In the genomic region with DNA sequence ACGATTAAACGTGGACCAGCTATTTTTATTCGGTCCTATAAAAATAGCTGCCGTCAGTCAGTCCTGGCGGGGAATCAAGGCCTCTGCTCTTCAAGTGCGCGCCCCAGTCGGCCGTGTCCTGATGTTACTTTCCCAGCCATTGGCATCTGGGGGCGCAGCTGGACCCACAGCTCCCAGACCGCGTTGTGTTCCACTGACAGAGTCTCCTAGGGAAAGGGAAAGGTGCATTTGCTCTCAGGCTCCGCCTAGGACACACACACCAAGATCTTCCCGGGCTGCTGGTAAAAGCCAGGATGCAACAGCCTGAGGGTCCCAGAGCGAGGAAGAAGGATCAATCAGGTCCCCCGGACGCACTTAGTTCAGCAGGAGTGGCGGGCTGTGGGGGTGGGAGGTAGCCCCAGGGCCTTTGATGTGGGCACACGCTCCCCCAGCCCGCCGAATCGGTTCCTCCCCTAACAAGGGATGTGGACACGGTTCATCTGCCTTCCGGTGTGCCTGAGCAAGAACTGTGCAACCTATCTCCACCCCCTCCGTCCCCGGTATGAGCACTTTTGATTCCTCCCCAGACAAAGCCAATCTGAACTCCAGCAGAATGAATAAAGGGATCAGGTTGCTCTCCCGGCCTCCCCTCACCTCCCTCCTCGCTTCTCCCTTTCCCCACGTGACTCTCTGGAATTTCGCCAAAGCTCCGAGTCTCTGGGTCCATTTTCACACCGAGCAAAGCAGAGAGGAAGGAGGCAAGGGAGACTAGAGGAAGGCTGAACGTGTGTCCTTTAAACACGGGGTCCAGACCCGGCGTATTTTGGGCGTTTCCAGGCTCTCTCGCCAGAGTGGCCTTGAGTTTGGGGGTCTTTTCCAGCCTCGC, we compare ENCODE assay signal across 1 cellular context.
TF ChIP-seq lines count a peak whose summit lies in the region.

No MANE protein-coding gene starts in this region.

TF ChIP-seq in WTC11, 78 proteins besides CTCF, POLR2A, EP300 and RAD21 (continued from another document):
- TF ChIP-seq SMAD3 (CRISPR knock-in tag; IDR thresholded peaks at IDR 0.05; ENCODE audit: borderline replicate concordance) = no peak
- no peak for TF ChIP-seq ZNF121 (CRISPR knock-in tag; IDR thresholded peaks at IDR 0.05)
- TF ChIP-seq TEAD1 (CRISPR knock-in tag; IDR thresholded peaks at IDR 0.05) = 0 out of 2 replicates have a peak, but pooled peaks have one; percentile 1
- no peak for TF ChIP-seq GRHL2 (CRISPR knock-in tag; IDR thresholded peaks at IDR 0.05; ENCODE audit: insufficient replicate concordance, severe bottlenecking)
- TF ChIP-seq, protein P1, sequence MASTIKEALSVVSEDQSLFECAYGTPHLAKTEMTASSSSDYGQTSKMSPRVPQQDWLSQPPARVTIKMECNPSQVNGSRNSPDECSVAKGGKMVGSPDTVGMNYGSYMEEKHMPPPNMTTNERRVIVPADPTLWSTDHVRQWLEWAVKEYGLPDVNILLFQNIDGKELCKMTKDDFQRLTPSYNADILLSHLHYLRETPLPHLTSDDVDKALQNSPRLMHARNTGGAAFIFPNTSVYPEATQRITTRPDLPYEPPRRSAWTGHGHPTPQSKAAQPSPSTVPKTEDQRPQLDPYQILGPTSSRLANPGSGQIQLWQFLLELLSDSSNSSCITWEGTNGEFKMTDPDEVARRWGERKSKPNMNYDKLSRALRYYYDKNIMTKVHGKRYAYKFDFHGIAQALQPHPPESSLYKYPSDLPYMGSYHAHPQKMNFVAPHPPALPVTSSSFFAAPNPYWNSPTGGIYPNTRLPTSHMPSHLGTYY (CRISPR knock-in tag; IDR thresholded peaks at IDR 0.05) = peak; percentile 45; the same call in 1 of the 2 replicates
- TF ChIP-seq, protein P2, sequence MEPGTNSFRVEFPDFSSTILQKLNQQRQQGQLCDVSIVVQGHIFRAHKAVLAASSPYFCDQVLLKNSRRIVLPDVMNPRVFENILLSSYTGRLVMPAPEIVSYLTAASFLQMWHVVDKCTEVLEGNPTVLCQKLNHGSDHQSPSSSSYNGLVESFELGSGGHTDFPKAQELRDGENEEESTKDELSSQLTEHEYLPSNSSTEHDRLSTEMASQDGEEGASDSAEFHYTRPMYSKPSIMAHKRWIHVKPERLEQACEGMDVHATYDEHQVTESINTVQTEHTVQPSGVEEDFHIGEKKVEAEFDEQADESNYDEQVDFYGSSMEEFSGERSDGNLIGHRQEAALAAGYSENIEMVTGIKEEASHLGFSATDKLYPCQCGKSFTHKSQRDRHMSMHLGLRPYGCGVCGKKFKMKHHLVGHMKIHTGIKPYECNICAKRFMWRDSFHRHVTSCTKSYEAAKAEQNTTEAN (CRISPR knock-in tag; IDR thresholded peaks at IDR 0.05) = no peak; the same call in 1 of the 2 replicates
- TF ChIP-seq SOX15 (CRISPR knock-in tag; IDR thresholded peaks at IDR 0.05) = no peak
- TF ChIP-seq JAZF1 (CRISPR knock-in tag; IDR thresholded peaks at IDR 0.05) = no peak
- TF ChIP-seq GTF2I (CRISPR knock-in tag; conservative IDR thresholded peaks at IDR 0.05) = no peak; the same call in 1 of the 2 replicates
- TF ChIP-seq, protein P3, sequence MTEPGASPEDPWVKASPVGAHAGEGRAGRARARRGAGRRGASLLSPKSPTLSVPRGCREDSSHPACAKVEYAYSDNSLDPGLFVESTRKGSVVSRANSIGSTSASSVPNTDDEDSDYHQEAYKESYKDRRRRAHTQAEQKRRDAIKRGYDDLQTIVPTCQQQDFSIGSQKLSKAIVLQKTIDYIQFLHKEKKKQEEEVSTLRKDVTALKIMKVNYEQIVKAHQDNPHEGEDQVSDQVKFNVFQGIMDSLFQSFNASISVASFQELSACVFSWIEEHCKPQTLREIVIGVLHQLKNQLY (CRISPR knock-in tag; IDR thresholded peaks at IDR 0.05) = no peak
- TF ChIP-seq NR1H2 (CRISPR knock-in tag; IDR thresholded peaks at IDR 0.05) = no peak
- TF ChIP-seq, protein P4, sequence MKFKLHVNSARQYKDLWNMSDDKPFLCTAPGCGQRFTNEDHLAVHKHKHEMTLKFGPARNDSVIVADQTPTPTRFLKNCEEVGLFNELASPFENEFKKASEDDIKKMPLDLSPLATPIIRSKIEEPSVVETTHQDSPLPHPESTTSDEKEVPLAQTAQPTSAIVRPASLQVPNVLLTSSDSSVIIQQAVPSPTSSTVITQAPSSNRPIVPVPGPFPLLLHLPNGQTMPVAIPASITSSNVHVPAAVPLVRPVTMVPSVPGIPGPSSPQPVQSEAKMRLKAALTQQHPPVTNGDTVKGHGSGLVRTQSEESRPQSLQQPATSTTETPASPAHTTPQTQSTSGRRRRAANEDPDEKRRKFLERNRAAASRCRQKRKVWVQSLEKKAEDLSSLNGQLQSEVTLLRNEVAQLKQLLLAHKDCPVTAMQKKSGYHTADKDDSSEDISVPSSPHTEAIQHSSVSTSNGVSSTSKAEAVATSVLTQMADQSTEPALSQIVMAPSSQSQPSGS (CRISPR knock-in tag; IDR thresholded peaks at IDR 0.05; ENCODE audit: borderline replicate concordance, low read depth) = no peak
- no peak for TF ChIP-seq ZNF219 (CRISPR knock-in tag; IDR thresholded peaks at IDR 0.05; ENCODE audit: borderline replicate concordance)
- no peak for TF ChIP-seq FOXJ3 (CRISPR knock-in tag; IDR thresholded peaks at IDR 0.05; ENCODE audit: borderline replicate concordance)
- TF ChIP-seq, protein P5, sequence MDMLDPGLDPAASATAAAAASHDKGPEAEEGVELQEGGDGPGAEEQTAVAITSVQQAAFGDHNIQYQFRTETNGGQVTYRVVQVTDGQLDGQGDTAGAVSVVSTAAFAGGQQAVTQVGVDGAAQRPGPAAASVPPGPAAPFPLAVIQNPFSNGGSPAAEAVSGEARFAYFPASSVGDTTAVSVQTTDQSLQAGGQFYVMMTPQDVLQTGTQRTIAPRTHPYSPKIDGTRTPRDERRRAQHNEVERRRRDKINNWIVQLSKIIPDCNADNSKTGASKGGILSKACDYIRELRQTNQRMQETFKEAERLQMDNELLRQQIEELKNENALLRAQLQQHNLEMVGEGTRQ (CRISPR knock-in tag; IDR thresholded peaks at IDR 0.05) = peak; percentile 94
